10 cellular contexts compared by ENCODE assay signal in genomic region chr3:150303776-150304175, GRCh38.
A peak's percentile ranks its signal among the peaks of the same experiment; 100 is the strongest.
DNase-seq lines count a peak whose midpoint lies in the region; ATAC-seq, FAIRE-seq and TF ChIP-seq lines count a peak whose summit lies in the region.
"Had no signal": no experiment of that assay in that cellular context is flagged by ENCODE, and none has a peak within 500 bp of the region (broad histone marks: within the 10 kb centered on the region; RNA-seq: fewer than 3 reads in every experiment).

No MANE protein-coding gene starts in this region.

- no peak overlapping the region for H3K4me2 ChIP-seq in DND-41 (ENCODE audit: insufficient read depth, low read length)
- H3K4me2 ChIP-seq in keratinocyte (ENCODE audit: control insufficient read depth, extremely low read depth, insufficient read depth, low read depth, low read length) = no peak overlapping the region

- H3K79me2 ChIP-seq in DND-41 (ENCODE audit: insufficient read depth, low read length) (no peaks in the 10 kb centered on the region), keratinocyte (ENCODE audit: control insufficient read depth, insufficient read depth, low read length) (no peaks in the 10 kb centered on the region)

- peaks cover 26% of the 10 kb centered on the region for H3K27me3 ChIP-seq in DND-41 (ENCODE audit: insufficient read depth, low read length, poor library complexity)
- no peaks in the 10 kb centered on the region for H3K27me3 ChIP-seq in keratinocyte (ENCODE audit: control insufficient read depth, extremely low read depth, insufficient read depth, low read length)
- H3K27me3 ChIP-seq in small intestine (ENCODE audit: control insufficient read depth in 2 of 2, insufficient read depth in 2 of 2, low read length in 2 of 2) = no peaks in the 10 kb centered on the region

- H3K4me3 ChIP-seq in DND-41 (ENCODE audit: low read depth in 1 of 2, low read length in 2 of 2) = no peak overlapping the region
- no peak overlapping the region for H3K4me3 ChIP-seq in keratinocyte (ENCODE audit: control insufficient read depth in 2 of 3, extremely low read depth in 1 of 3, insufficient read depth in 2 of 3, low read depth in 1 of 3, low read length in 3 of 3)
- H3K4me3 ChIP-seq in small intestine (ENCODE audit: low read depth in 1 of 2, low read length in 2 of 2) = no peak overlapping the region

- TF ChIP-seq CTCF in DND-41 (IDR thresholded peaks at IDR 0.05; ENCODE audit: borderline replicate concordance, extremely low read depth, low read length, poor library complexity, severe bottlenecking) = peak; percentile 50
- TF ChIP-seq CTCF in keratinocyte (optimal IDR thresholded peaks at IDR 0.05 in 1 of 3, IDR thresholded peaks at IDR 0.05 in 1 of 3, conservative IDR thresholded peaks at IDR 0.05 in 1 of 3; ENCODE audit: extremely low read depth in 1 of 3, insufficient read depth in 2 of 3, low read length in 3 of 3) = peak; percentile 37 to 54 (median 49)

- DNase-seq in DND-41 (no peak), SK-N-DZ (ENCODE audit: low spot score) (peak; percentile 6), keratinocyte (ENCODE audit: low read depth, low spot score) (no peak), NCI-H524 treated with DMSO at 0.1 percent for 48 hours (lab: John Stamatoyannopoulos, UW) (no peak), small intestine (no peak), NCI-H2171 (lab: John Stamatoyannopoulos, UW) (no peak)
- DNase-seq in NK-92 treated with Interleukin-12 subunit alpha and Interleukin-12 subunit beta, amount 100 ng/mL, for 24 hours (lab: John Stamatoyannopoulos, UW) = no peak
- DNase-seq: aorta; stimulated activated naive CD4-positive, alpha-beta T cell treated with Interleukin-2 at 50 U/mL for 16 hours had no signal

- dilution Hi-C loops in keratinocyte (cut with MboI; ENCODE audit: extremely low pct_ligation_motif_present, low sequenced_read_pairs) = no loop called here

- peak; percentile 47; the same call in 1 of the 3 replicates for ATAC-seq in DND-41 (ENCODE audit: insufficient read depth, low read depth)
- peak; percentile 71 for ATAC-seq in GM21390 (IDR thresholded peaks at IDR 0.05; ENCODE audit: unreplicated experiment)

- H3K27ac ChIP-seq in DND-41 (ENCODE audit: low read length) = no peak overlapping the region
- H3K27ac ChIP-seq in keratinocyte (ENCODE audit: control insufficient read depth, insufficient read depth, low read length) = no peak overlapping the region
- no peak overlapping the region for H3K27ac ChIP-seq in small intestine (ENCODE audit: low read depth in 1 of 2, low read length in 1 of 2)

- no peaks in the 10 kb centered on the region for H3K9me1 ChIP-seq in keratinocyte (ENCODE audit: control insufficient read depth, extremely low read depth, insufficient read depth, low read length)

- FAIRE-seq in keratinocyte (lab: Jason Lieb, UNC) (no peak), small intestine (lab: Jason Lieb, UNC) (no peak)

- H3K4me1 ChIP-seq in DND-41 (ENCODE audit: insufficient read depth, low read length) = no peaks in the 10 kb centered on the region
- H3K4me1 ChIP-seq in keratinocyte (ENCODE audit: control insufficient read depth, extremely low read depth, insufficient read depth, low read length) = peaks cover 12% of the 10 kb centered on the region
- H3K4me1 ChIP-seq in small intestine (ENCODE audit: control insufficient read depth in 2 of 2, insufficient read depth in 1 of 2, low read depth in 1 of 2, low read length in 1 of 2) = peaks cover 0 to 4% of the 10 kb centered on the region in 2 donors

- no peaks in the 10 kb centered on the region for H3K36me3 ChIP-seq in DND-41 (ENCODE audit: insufficient read depth, low read length)
- no peaks in the 10 kb centered on the region for H3K36me3 ChIP-seq in keratinocyte (ENCODE audit: control insufficient read depth in 2 of 2, extremely low read depth in 1 of 2, insufficient read depth in 2 of 2, low read length in 2 of 2)
- no peaks in the 10 kb centered on the region for H3K36me3 ChIP-seq in small intestine (ENCODE audit: control insufficient read depth in 2 of 2, insufficient read depth in 2 of 2, low read length in 2 of 2)

- H3K9me3 ChIP-seq in DND-41 (ENCODE audit: insufficient read depth, low read length, severe bottlenecking) (no peaks in the 10 kb centered on the region), keratinocyte (ENCODE audit: control insufficient read depth, low read depth, low read length) (peaks cover 5% of the 10 kb centered on the region), small intestine (ENCODE audit: control insufficient read depth, low read depth) (no peaks in the 10 kb centered on the region)

- WGBS in small intestine, 3 donors = 81 to 84% (median 83%) methylated on average over 3 of the region's 3 CpGs

- no peak overlapping the region for H2AFZ ChIP-seq in DND-41 (ENCODE audit: low read depth, low read length)
- no peak overlapping the region for H2AFZ ChIP-seq in keratinocyte (ENCODE audit: control insufficient read depth, low read length)

- no peak overlapping the region for H3K9ac ChIP-seq in DND-41 (ENCODE audit: low read depth, low read length)
- no peak overlapping the region for H3K9ac ChIP-seq in keratinocyte (ENCODE audit: control insufficient read depth, extremely low read depth, insufficient read depth, low read length)

- H4K20me1 ChIP-seq in DND-41 (ENCODE audit: insufficient read depth, low read length) (no peaks in the 10 kb centered on the region), keratinocyte (ENCODE audit: control insufficient read depth, extremely low read depth, insufficient read depth, low read length) (no peaks in the 10 kb centered on the region)
